ENCODE assay signal across 26 cellular contexts in the genomic region with DNA sequence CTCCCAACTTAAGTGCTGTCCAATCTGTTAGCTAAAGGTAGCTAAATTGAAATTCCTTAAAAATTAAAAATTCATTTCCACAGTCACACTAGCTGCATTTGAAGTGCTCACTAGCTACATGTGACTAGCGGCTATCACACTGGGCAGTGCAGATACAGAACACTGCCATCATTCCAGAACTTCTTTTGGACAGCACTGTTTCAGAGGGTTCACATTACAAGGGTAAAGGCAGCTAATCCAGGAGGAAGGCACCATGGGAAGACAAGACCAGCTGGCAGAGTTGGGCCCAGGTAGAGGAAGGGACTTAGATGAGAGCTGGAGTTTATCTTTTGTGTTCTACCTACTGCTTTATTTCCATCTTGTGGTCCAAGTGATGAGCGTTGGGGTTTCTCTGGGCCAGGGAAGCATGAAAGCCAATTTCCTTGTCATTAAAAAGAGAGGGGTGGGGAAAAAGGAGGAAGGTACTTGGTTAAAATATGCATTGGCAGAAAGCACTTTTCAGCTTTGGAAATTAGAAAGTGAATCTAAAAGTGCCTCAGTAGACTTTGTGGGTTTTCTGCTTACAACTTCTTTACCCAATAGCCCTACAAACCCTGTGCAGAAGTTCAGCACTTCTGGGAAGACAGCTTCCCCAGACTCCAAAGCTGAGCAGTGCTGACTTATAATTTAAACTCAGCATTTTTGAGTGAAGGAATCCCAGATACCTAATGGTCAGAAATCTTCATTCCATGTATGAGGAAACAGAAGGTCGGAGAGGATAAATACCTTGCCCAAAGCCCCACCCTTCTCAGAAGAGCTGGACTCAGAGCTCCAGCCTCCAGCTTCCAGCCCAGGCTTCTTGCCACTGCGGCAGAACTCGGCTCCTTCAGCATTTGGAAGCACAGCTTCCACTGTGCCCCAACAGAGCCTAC. TPM values are rescaled to one million over a fixed set of nuclear protein-coding genes. Genes with fewer than 3 reads are reported as not detected.
A peak's percentile ranks its signal among the peaks of the same experiment; 100 is the strongest.
DNase-seq lines count a peak whose midpoint lies in the region; ATAC-seq and TF ChIP-seq lines count a peak whose summit lies in the region.
"Had no signal": no experiment of that assay in that cellular context is flagged by ENCODE, and none has a peak within 500 bp of the region (broad histone marks: within the 10 kb centered on the region; RNA-seq: fewer than 3 reads in every experiment).

No MANE protein-coding gene starts in this region.

- H3K4me1 Mint-ChIP-seq in activated CD8-positive, alpha-beta T cell treated with anti-CD3 and anti-CD28 coated beads, Interleukin-2, amount 10 ng/mL, durations not matched to agents 7 days and 5 days (ENCODE audit: low read depth) = peaks cover 38% of the 10 kb centered on the region
- H3K4me1 Mint-ChIP-seq in activated CD8-positive, alpha-beta T cell treated with anti-CD3 and anti-CD28 coated beads for 36 hours (ENCODE audit: low read depth) = peaks cover 4% of the 10 kb centered on the region
- H3K4me1 Mint-ChIP-seq in activated T-helper 17 cell treated with anti-CD3 and anti-CD28 coated beads, Interleukin-2, amount 50 U/mL, for 72 hours = peaks cover 14% of the 10 kb centered on the region

- no peak overlapping the region for H3K27ac ChIP-seq in BLaER1 treated with 17β-estradiol and CSF1 and Interleukin-3, amounts not matched to agents 10 nM and 100 nM
- H3K27ac ChIP-seq: A549, C4-2B, KMS-11, SJSA1 had no signal

- H4K20me1 ChIP-seq in BLaER1 treated with 17β-estradiol and CSF1 and Interleukin-3, amounts not matched to agents 10 nM and 100 nM = no peaks in the 10 kb centered on the region

- intact Hi-C loops in activated CD8-positive, alpha-beta T cell treated with anti-CD3 and anti-CD28 coated beads for 36 hours (cut with micrococcal nuclease) = no loop called here

- no peak overlapping the region for H3K4me3 Mint-ChIP-seq in activated CD8-positive, alpha-beta T cell treated with anti-CD3 and anti-CD28 coated beads, Interleukin-2, amount 10 ng/mL, durations not matched to agents 7 days and 5 days
- no peak overlapping the region for H3K4me3 Mint-ChIP-seq in activated CD8-positive, alpha-beta T cell treated with anti-CD3 and anti-CD28 coated beads for 36 hours
- H3K4me3 Mint-ChIP-seq in activated T-helper 17 cell treated with anti-CD3 and anti-CD28 coated beads, Interleukin-2, amount 50 U/mL, for 72 hours = no peak overlapping the region
- H3K4me3 Mint-ChIP-seq: CD8-positive, alpha-beta T cell; IgD-negative memory B cell had no signal

- peaks cover 3% of the 10 kb centered on the region for H3K27me3 Mint-ChIP-seq in activated CD8-positive, alpha-beta T cell treated with anti-CD3 and anti-CD28 coated beads, Interleukin-2, amount 10 ng/mL, durations not matched to agents 7 days and 5 days (ENCODE audit: low read depth)
- no peaks in the 10 kb centered on the region for H3K27me3 Mint-ChIP-seq in activated CD8-positive, alpha-beta T cell treated with anti-CD3 and anti-CD28 coated beads for 36 hours
- H3K27me3 Mint-ChIP-seq in activated T-helper 17 cell treated with anti-CD3 and anti-CD28 coated beads, Interleukin-2, amount 50 U/mL, for 72 hours = no peaks in the 10 kb centered on the region
- H3K27me3 Mint-ChIP-seq: IgD-negative memory B cell had no signal

- H3K4me2 ChIP-seq in BLaER1 treated with 17β-estradiol and CSF1 and Interleukin-3, amounts not matched to agents 10 nM and 100 nM = peak overlapping the region in 7 of 11 experiments; percentile 11 to 51 (median 30); a peak in 11 of 22 replicates
- H3K4me2 ChIP-seq: A549, KMS-11 had no signal

- peaks cover 0 to 16% (median 2%) of the 10 kb centered on the region in 10 experiments; a peak in 7 of 20 replicates for H3K4me1 ChIP-seq in BLaER1 treated with 17β-estradiol and CSF1 and Interleukin-3, amounts not matched to agents 10 nM and 100 nM
- H3K4me1 ChIP-seq: A549, SJSA1 had no signal

- no peak for TF ChIP-seq CTCF in activated CD8-positive, alpha-beta T cell treated with anti-CD3 and anti-CD28 coated beads for 36 hours (IDR thresholded peaks at IDR 0.05)
- no peak for TF ChIP-seq CTCF in omental fat pad (IDR thresholded peaks at IDR 0.05)
- no peak for TF ChIP-seq CTCF in GM13977 (IDR thresholded peaks at IDR 0.05; ENCODE audit: extremely low read depth, insufficient read depth, missing control alignments)

- no peak for DNase-seq in activated CD8-positive, alpha-beta T cell treated with anti-CD3 and anti-CD28 coated beads, Interleukin-2, amount 10 ng/mL, durations not matched to agents 7 days and 5 days
- DNase-seq in activated CD8-positive, alpha-beta T cell treated with anti-CD3 and anti-CD28 coated beads for 36 hours = no peak
- DNase-seq in omental fat pad (ENCODE audit: low spot score) (no peak), GM13977 (ENCODE audit: low spot score) (no peak), dermis blood vessel endothelial cell (no peak)
- DNase-seq: AML-193; Caco-2; CD8-positive, alpha-beta T cell; DMS79; GF-D8; NCI-H1048; NCI-H1417; NCI-H1694; NCI-H2029 treated with DMSO at 0.1 percent for 48 hours; NCI-H2227 treated with DMSO at 0.1 percent for 48 hours; NCI-H526 treated with DMSO at 0.1 percent for 48 hours; Right ventricle myocardium superior; RPMI8226 had no signal

- peak; percentile 58 for ATAC-seq in activated CD8-positive, alpha-beta T cell treated with anti-CD3 and anti-CD28 coated beads, Interleukin-2, amount 10 ng/mL, durations not matched to agents 7 days and 5 days
- ATAC-seq in activated CD8-positive, alpha-beta T cell treated with anti-CD3 and anti-CD28 coated beads for 36 hours = no peak
- ATAC-seq in activated T-helper 17 cell treated with anti-CD3 and anti-CD28 coated beads, Interleukin-2, amount 50 U/mL, for 72 hours (replicated peaks) = no peak
- ATAC-seq in omental fat pad (ENCODE audit: low FRiP score) = peak; percentile 80
- ATAC-seq: A549; CD8-positive, alpha-beta T cell; HCT116 had no signal

- H3K9me3 ChIP-seq in BLaER1 treated with 17β-estradiol and CSF1 and Interleukin-3, amounts not matched to agents 10 nM and 100 nM (replicated peaks in 1 of 11) = no peaks in the 10 kb centered on the region
- H3K9me3 ChIP-seq: A549, Caco-2, SJSA1 had no signal

- no peaks in the 10 kb centered on the region for H3K9me3 Mint-ChIP-seq in activated CD8-positive, alpha-beta T cell treated with anti-CD3 and anti-CD28 coated beads, Interleukin-2, amount 10 ng/mL, durations not matched to agents 7 days and 5 days (ENCODE audit: insufficient read depth)
- H3K9me3 Mint-ChIP-seq in activated CD8-positive, alpha-beta T cell treated with anti-CD3 and anti-CD28 coated beads for 36 hours = no peaks in the 10 kb centered on the region
- H3K9me3 Mint-ChIP-seq in activated T-helper 17 cell treated with anti-CD3 and anti-CD28 coated beads, Interleukin-2, amount 50 U/mL, for 72 hours = no peaks in the 10 kb centered on the region
- H3K9me3 Mint-ChIP-seq: CD8-positive, alpha-beta T cell; IgD-negative memory B cell had no signal

- no peaks in the 10 kb centered on the region for H3K36me3 Mint-ChIP-seq in activated CD8-positive, alpha-beta T cell treated with anti-CD3 and anti-CD28 coated beads, Interleukin-2, amount 10 ng/mL, durations not matched to agents 7 days and 5 days (ENCODE audit: low read depth)
- H3K36me3 Mint-ChIP-seq in activated CD8-positive, alpha-beta T cell treated with anti-CD3 and anti-CD28 coated beads for 36 hours (ENCODE audit: low read depth) = no peaks in the 10 kb centered on the region
- H3K36me3 Mint-ChIP-seq in activated T-helper 17 cell treated with anti-CD3 and anti-CD28 coated beads, Interleukin-2, amount 50 U/mL, for 72 hours (ENCODE audit: low read depth) = no peaks in the 10 kb centered on the region
- H3K36me3 Mint-ChIP-seq: CD8-positive, alpha-beta T cell had no signal

- no peaks in the 10 kb centered on the region for H3K27me3 ChIP-seq in BLaER1 treated with 17β-estradiol and CSF1 and Interleukin-3, amounts not matched to agents 10 nM and 100 nM
- H3K27me3 ChIP-seq: SJSA1 had no signal

- POLR2A ChIA-PET in activated CD8-positive, alpha-beta T cell treated with anti-CD3 and anti-CD28 coated beads, Interleukin-2, amount 10 ng/mL, durations not matched to agents 7 days and 5 days (lab: Charles Lee) = no interaction called here
- POLR2A ChIA-PET in activated CD8-positive, alpha-beta T cell treated with anti-CD3 and anti-CD28 coated beads for 36 hours (lab: Charles Lee) = no interaction called here

- H3K36me3 ChIP-seq in BLaER1 treated with 17β-estradiol and CSF1 and Interleukin-3, amounts not matched to agents 10 nM and 100 nM = no peaks in the 10 kb centered on the region
- H3K36me3 ChIP-seq: SJSA1 had no signal

- no peak overlapping the region for H3K9ac ChIP-seq in BLaER1 treated with 17β-estradiol and CSF1 and Interleukin-3, amounts not matched to agents 10 nM and 100 nM
- H3K9ac ChIP-seq: KMS-11 had no signal

- no peak overlapping the region for H3K4me3 ChIP-seq in BLaER1 treated with 17β-estradiol and CSF1 and Interleukin-3, amounts not matched to agents 10 nM and 100 nM
- H3K4me3 ChIP-seq: A549, SJSA1 had no signal

- H3K27ac Mint-ChIP-seq in activated CD8-positive, alpha-beta T cell treated with anti-CD3 and anti-CD28 coated beads, Interleukin-2, amount 10 ng/mL, durations not matched to agents 7 days and 5 days = peak overlapping the region; percentile 4
- no peak overlapping the region for H3K27ac Mint-ChIP-seq in activated CD8-positive, alpha-beta T cell treated with anti-CD3 and anti-CD28 coated beads for 36 hours
- H3K27ac Mint-ChIP-seq in activated T-helper 17 cell treated with anti-CD3 and anti-CD28 coated beads, Interleukin-2, amount 50 U/mL, for 72 hours = peak overlapping the region; percentile 37
- H3K27ac Mint-ChIP-seq: CD8-positive, alpha-beta T cell; IgD-negative memory B cell had no signal

- in situ Hi-C loops in GM13977 (cut with MboI; ENCODE audit: low pct_unique_long_range_greater_than_20kb, low sequenced_read_pairs, unreplicated experiment) = no loop called here

- CTCF ChIA-PET in activated CD8-positive, alpha-beta T cell treated with anti-CD3 and anti-CD28 coated beads, Interleukin-2, amount 10 ng/mL, durations not matched to agents 7 days and 5 days (lab: Charles Lee) = interaction anchor here (1.2 to 2.2 kb wide), 2 partner anchors 41 to 147 kb away, joined by 3 to 8 read pairs; no protein-coding TSS in a partner anchor
- CTCF ChIA-PET in activated CD8-positive, alpha-beta T cell treated with anti-CD3 and anti-CD28 coated beads for 36 hours (lab: Charles Lee) = interaction anchor here (1.0 to 1.7 kb wide), 2 partner anchors 51 to 166 kb away, joined by 4 to 6 read pairs; no protein-coding TSS in a partner anchor

RNA-seq across cellular contexts. Expression of a gene that starts 49.5 kb away (rescaled TPM):
- under 1 TPM; 0.29 to 0.37 TPM for total RNA-seq in activated CD8-positive, alpha-beta T cell treated with anti-CD3 and anti-CD28 coated beads, Interleukin-2, amount 10 ng/mL, durations not matched to agents 7 days and 5 days
- 1 to 10 TPM; 1.1 TPM for total RNA-seq in activated CD8-positive, alpha-beta T cell treated with anti-CD3 and anti-CD28 coated beads for 36 hours
- total RNA-seq in activated T-helper 17 cell treated with anti-CD3 and anti-CD28 coated beads, Interleukin-2, amount 50 U/mL, for 72 hours = 1 to 10 TPM in 1 of 2 donors, under 1 TPM in 1; 0.76 to 1.2 TPM
- total RNA-seq in omental fat pad (10 to 100 TPM in 2 of 4 donors, 1 to 10 TPM in 2; 5.2 to 29.2 (median 10.9) TPM), dermis blood vessel endothelial cell (6.1 and 12.3 TPM in 2 replicates)

RNA-seq across cellular contexts. Expression of a gene that starts 50.5 kb away (rescaled TPM):
- 10 to 100 TPM; 22.9 to 28.3 TPM for total RNA-seq in activated CD8-positive, alpha-beta T cell treated with anti-CD3 and anti-CD28 coated beads, Interleukin-2, amount 10 ng/mL, durations not matched to agents 7 days and 5 days
- total RNA-seq in activated CD8-positive, alpha-beta T cell treated with anti-CD3 and anti-CD28 coated beads for 36 hours = 10 to 100 TPM; 21.0 to 22.6 TPM
- total RNA-seq in activated T-helper 17 cell treated with anti-CD3 and anti-CD28 coated beads, Interleukin-2, amount 50 U/mL, for 72 hours = 10 to 100 TPM; 18.2 to 24.4 TPM
- total RNA-seq in omental fat pad = 10 to 100 TPM; 17.5 to 27.7 (median 25.4) TPM
- 20.3 and 31.5 TPM in 2 replicates for total RNA-seq in dermis blood vessel endothelial cell

Comparison
In these comparisons a context has a peak if more than half of its experiments do, and no peak if none do; other contexts are left out.
1. ATAC-seq: peak in activated CD8-positive, alpha-beta T cell treated with anti-CD3 and anti-CD28 coated beads, Interleukin-2, amount 10 ng/mL, durations not matched to agents 7 days and 5 days (single experiment) and omental fat pad (single experiment); none in activated CD8-positive, alpha-beta T cell treated with anti-CD3 and anti-CD28 coated beads for 36 hours (single experiment) and activated T-helper 17 cell treated with anti-CD3 and anti-CD28 coated beads, Interleukin-2, amount 50 U/mL, for 72 hours (single experiment).